Comparison of ENCODE assay signal across 31 cellular contexts in the genomic region with DNA sequence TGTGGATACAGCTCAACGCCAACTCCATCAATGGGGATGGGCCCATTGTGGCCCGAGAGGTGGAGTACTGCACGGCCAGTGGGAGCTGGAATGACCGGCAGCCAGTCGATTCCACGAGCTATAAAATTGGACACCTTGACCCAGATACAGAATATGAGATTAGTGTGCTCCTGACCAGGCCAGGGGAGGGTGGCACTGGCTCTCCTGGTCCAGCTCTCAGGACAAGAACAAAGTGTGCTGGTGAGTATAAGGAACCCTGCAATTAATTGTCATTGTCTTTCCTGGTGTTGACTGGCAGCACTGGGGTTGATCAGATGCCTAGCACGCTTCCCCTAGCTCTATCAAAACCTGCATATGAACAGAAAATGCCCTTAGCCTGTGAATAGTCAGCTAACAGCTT.
"Had no signal": no experiment of that assay in that cellular context is flagged by ENCODE, and none has a peak within 500 bp of the region (broad histone marks: within the 10 kb centered on the region; RNA-seq: fewer than 3 reads in every experiment).

No MANE protein-coding gene starts in this region.

- DNase-seq: activated CD4-positive, alpha-beta memory T cell treated with anti-CD3 and anti-CD28 coated beads for 36 hours; activated CD4-positive, alpha-beta T cell treated with anti-CD3 and anti-CD28 coated beads, Interleukin-2, amount 10 ng/mL, durations not matched to agents 7 days and 5 days; activated CD8-positive, alpha-beta memory T cell treated with anti-CD3 and anti-CD28 coated beads, Interleukin-2, amount 50 U/mL, for 4 hours; activated effector memory CD4-positive, alpha-beta T cell treated with Interleukin-2 at 50 U/mL for 16 hours; activated naive CD4-positive, alpha-beta T cell treated with anti-CD3 and anti-CD28 coated beads, Interleukin-2, amount 10 ng/mL, durations not matched to agents 7 days and 5 days; activated naive CD8-positive, alpha-beta T cell treated with anti-CD3 and anti-CD28 coated beads, Interleukin-2, amount 50 U/mL, for 24 hours; activated T-cell treated with anti-CD3 and anti-CD28 coated beads for 4 hours; activated T-cell treated with anti-CD3 and anti-CD28 coated beads, Interleukin-2, amount 50 U/mL, for 4 hours; anterior cingulate cortex; caudate nucleus; MM.1S; MV-4-11; NCI-H1092; NCI-H1436 treated with DMSO at 0.1 percent for 48 hours; NCI-H1694 treated with DMSO at 0.1 percent for 48 hours; NCI-H2029; NCI-H345; NCI-H524 treated with DMSO at 0.1 percent for 48 hours; NK-92 treated with Interleukin-12 subunit alpha and Interleukin-12 subunit beta, amount 100 ng/mL, for 24 hours; PC-3; Peyer's patch; RPMI8226; SW 1271; T-helper 1 cell had no signal

- H3K4me3 ChIP-seq: Peyer's patch had no signal

- H3K36me3 ChIP-seq: Peyer's patch had no signal

- FAIRE-seq: bronchial epithelial cell, TTC549 had no signal

- H3K4me2 ChIP-seq: KMS-11 had no signal

- H3K27ac ChIP-seq: KMS-11, Peyer's patch had no signal

- H3K9me3 Mint-ChIP-seq: activated CD4-positive, alpha-beta memory T cell treated with anti-CD3 and anti-CD28 coated beads for 36 hours; activated naive CD8-positive, alpha-beta T cell treated with anti-CD3 and anti-CD28 coated beads, Interleukin-2, amount 50 U/mL, for 24 hours; activated T-cell treated with anti-CD3 and anti-CD28 coated beads, Interleukin-2, amount 50 U/mL, for 4 hours; activated T-helper 1 cell treated with anti-CD3 and anti-CD28 coated beads, Interleukin-12 subunit alpha, Interleukin-12 subunit beta, Interleukin-2, Interleukin-4 antibody, amounts not matched to agents 30 ng/mL and 10 ng/mL and 1 ng/mL, durations not matched to agents 14 hours and 24 hours and 36 hours; brain had no signal

- H3K4me1 Mint-ChIP-seq: activated naive CD8-positive, alpha-beta T cell treated with anti-CD3 and anti-CD28 coated beads, Interleukin-2, amount 50 U/mL, for 24 hours had no signal

- H3K27me3 Mint-ChIP-seq: activated CD4-positive, alpha-beta memory T cell treated with anti-CD3 and anti-CD28 coated beads for 36 hours; activated CD4-positive, alpha-beta T cell treated with anti-CD3 and anti-CD28 coated beads, Interleukin-2, amount 10 ng/mL, durations not matched to agents 7 days and 5 days; activated naive CD4-positive, alpha-beta T cell treated with anti-CD3 and anti-CD28 coated beads, Interleukin-2, amount 10 ng/mL, durations not matched to agents 7 days and 5 days; activated naive CD8-positive, alpha-beta T cell; activated naive CD8-positive, alpha-beta T cell treated with anti-CD3 and anti-CD28 coated beads, Interleukin-2, amount 50 U/mL, for 24 hours; brain had no signal

- H3K36me3 Mint-ChIP-seq: activated CD4-positive, alpha-beta memory T cell treated with anti-CD3 and anti-CD28 coated beads for 36 hours; activated naive CD4-positive, alpha-beta T cell treated with anti-CD3 and anti-CD28 coated beads, Interleukin-2, amount 10 ng/mL, durations not matched to agents 7 days and 5 days; activated naive CD8-positive, alpha-beta T cell had no signal

- H3K27ac Mint-ChIP-seq: activated CD4-positive, alpha-beta memory T cell treated with anti-CD3 and anti-CD28 coated beads for 36 hours; activated CD4-positive, alpha-beta T cell treated with anti-CD3 and anti-CD28 coated beads, Interleukin-2, amount 10 ng/mL, durations not matched to agents 7 days and 5 days; activated naive CD4-positive, alpha-beta T cell treated with anti-CD3 and anti-CD28 coated beads, Interleukin-2, amount 10 ng/mL, durations not matched to agents 7 days and 5 days; activated naive CD8-positive, alpha-beta T cell; activated naive CD8-positive, alpha-beta T cell treated with anti-CD3 and anti-CD28 coated beads, Interleukin-2, amount 50 U/mL, for 24 hours; activated T-helper 1 cell treated with anti-CD3 and anti-CD28 coated beads, Interleukin-12 subunit alpha, Interleukin-12 subunit beta, Interleukin-2, Interleukin-4 antibody, amounts not matched to agents 30 ng/mL and 10 ng/mL and 1 ng/mL, durations not matched to agents 14 hours and 24 hours and 36 hours; brain; T-helper 2 cell treated with Interferon-gamma antibody and Interleukin-4, amounts not matched to agents 5 μg/mL and 100 μg/mL, for 36 hours had no signal

- H3K27me3 ChIP-seq: Peyer's patch had no signal

- ATAC-seq: activated naive CD8-positive, alpha-beta T cell treated with anti-CD3 and anti-CD28 coated beads, Interleukin-2, amount 50 U/mL, for 24 hours; activated T-cell treated with anti-CD3 and anti-CD28 coated beads, Interleukin-2, amount 50 U/mL, for 4 hours; PC-3 had no signal

- H3K4me1 ChIP-seq: Peyer's patch had no signal

- H3K4me3 Mint-ChIP-seq: activated CD4-positive, alpha-beta memory T cell treated with anti-CD3 and anti-CD28 coated beads for 36 hours; activated CD4-positive, alpha-beta T cell treated with anti-CD3 and anti-CD28 coated beads, Interleukin-2, amount 10 ng/mL, durations not matched to agents 7 days and 5 days; activated naive CD4-positive, alpha-beta T cell treated with anti-CD3 and anti-CD28 coated beads, Interleukin-2, amount 10 ng/mL, durations not matched to agents 7 days and 5 days; activated naive CD8-positive, alpha-beta T cell; activated naive CD8-positive, alpha-beta T cell treated with anti-CD3 and anti-CD28 coated beads, Interleukin-2, amount 50 U/mL, for 24 hours; activated T-cell treated with anti-CD3 and anti-CD28 coated beads, Interleukin-2, amount 50 U/mL, for 4 hours; activated T-helper 1 cell treated with anti-CD3 and anti-CD28 coated beads, Interleukin-12 subunit alpha, Interleukin-12 subunit beta, Interleukin-2, Interleukin-4 antibody, amounts not matched to agents 30 ng/mL and 10 ng/mL and 1 ng/mL, durations not matched to agents 14 hours and 24 hours and 36 hours; brain; T-helper 2 cell treated with Interferon-gamma antibody and Interleukin-4, amounts not matched to agents 5 μg/mL and 100 μg/mL, for 36 hours had no signal

- H3K9me3 ChIP-seq: Peyer's patch had no signal
